9 cellular contexts compared by ENCODE assay signal in the genomic region with DNA sequence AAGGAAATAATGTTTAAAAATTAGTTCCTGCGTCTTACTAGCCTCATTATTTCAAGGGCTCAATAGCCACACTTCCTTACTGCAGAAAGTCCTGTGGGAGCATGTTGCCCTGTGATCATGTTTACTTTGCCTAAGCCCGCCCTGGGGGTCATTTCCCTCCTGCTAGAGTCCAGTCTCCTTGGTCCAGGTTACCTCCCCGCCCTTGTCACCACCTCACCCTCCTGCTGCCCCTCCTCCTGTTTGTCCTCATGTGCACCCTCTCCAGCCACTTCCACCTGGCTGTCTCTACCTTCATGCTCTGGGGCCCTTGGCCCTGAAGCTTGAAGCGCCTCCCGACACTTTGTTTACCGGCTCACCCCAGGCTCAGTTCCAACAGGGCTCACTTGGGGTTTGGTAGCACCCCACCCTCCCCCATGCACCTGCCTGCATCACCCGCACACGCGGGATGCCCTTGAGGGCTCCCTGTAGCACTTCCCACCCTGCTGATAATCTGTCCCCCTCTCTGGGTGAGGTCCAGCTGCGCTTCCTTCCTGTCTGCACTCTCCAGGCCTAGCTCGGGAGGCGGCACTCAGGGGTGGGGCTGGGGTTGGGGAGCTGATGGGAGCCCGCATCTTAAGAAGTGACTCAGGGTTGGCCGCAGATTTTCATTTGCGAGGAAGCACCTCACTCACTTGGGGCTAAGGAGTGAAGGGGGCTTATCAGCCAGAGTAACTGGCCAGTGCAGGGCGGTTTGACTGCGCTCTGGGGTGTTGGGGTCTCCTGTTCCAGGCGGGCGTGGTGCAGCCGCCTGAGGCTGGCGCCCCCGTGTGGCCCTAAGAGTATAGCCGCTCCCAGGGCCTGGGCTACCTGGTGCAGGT. TPM values are rescaled to one million over a fixed set of nuclear protein-coding genes. Genes with fewer than 3 reads are reported as not detected.
DNase-seq lines count a peak whose midpoint lies in the region; ATAC-seq and TF ChIP-seq lines count a peak whose summit lies in the region.
"Had no signal": no experiment of that assay in that cellular context is flagged by ENCODE, and none has a peak within 500 bp of the region (broad histone marks: within the 10 kb centered on the region; RNA-seq: fewer than 3 reads in every experiment).

No MANE protein-coding gene starts in this region.

- H3K4me3 Mint-ChIP-seq in WTC11 (peak overlapping the region; percentile 41), progenitor cell of endocrine pancreas (ENCODE audit: low read depth) (no peak overlapping the region)
- H3K4me3 Mint-ChIP-seq: central memory CD8-positive, alpha-beta T cell had no signal

- no peak overlapping the region for H3K4me2 ChIP-seq in Loucy (ENCODE audit: low read depth, low read length, poor library complexity, severe bottlenecking)

- H3K9me3 ChIP-seq in Loucy (ENCODE audit: insufficient read depth, low read depth, low read length) = no peaks in the 10 kb centered on the region

- H3K27me3 ChIP-seq in Loucy (ENCODE audit: insufficient read depth, low read length, poor library complexity, severe bottlenecking) = no peaks in the 10 kb centered on the region

- no peaks in the 10 kb centered on the region for H3K4me1 ChIP-seq in Loucy (ENCODE audit: insufficient read depth, low read length, poor library complexity, severe bottlenecking)

- H3K79me2 ChIP-seq in Loucy (ENCODE audit: insufficient read depth, low read length) = no peaks in the 10 kb centered on the region

- H3K9me3 Mint-ChIP-seq in WTC11 = no peaks in the 10 kb centered on the region
- H3K9me3 Mint-ChIP-seq in progenitor cell of endocrine pancreas (ENCODE audit: low read depth) = no peaks in the 10 kb centered on the region
- H3K9me3 Mint-ChIP-seq: central memory CD8-positive, alpha-beta T cell had no signal

- CTCF ChIA-PET in WTC11 (lab: Charles Lee) = interaction anchor here (0.5 to 13.2 kb wide), 65 partner anchors 10 to 887 kb away, joined by 3 to 435 read pairs (median 4); a partner anchor contains a TSS

- peak overlapping the region; percentile 91 for H2AFZ ChIP-seq in Loucy (ENCODE audit: low read length)

- H3K36me3 Mint-ChIP-seq in WTC11 (no peaks in the 10 kb centered on the region), progenitor cell of endocrine pancreas (ENCODE audit: insufficient read depth) (no peaks in the 10 kb centered on the region)

- no peaks in the 10 kb centered on the region for H3K36me3 ChIP-seq in Loucy (ENCODE audit: insufficient read depth, low read length)

- DNase-seq in NCI-H2081 (lab: John Stamatoyannopoulos, UW) (peak; percentile 33 to 63), NCI-H2081 treated with DMSO at 0.1 percent for 48 hours (lab: John Stamatoyannopoulos, UW) (no peak), WTC11 (ENCODE audit: low spot score) (peak; percentile 86), epithelial cell of proximal tubule (ENCODE audit: low read depth) (no peak), progenitor cell of endocrine pancreas (ENCODE audit: low spot score, unreplicated experiment) (peak; percentile 63), activated gamma-delta T cell (lab: John Stamatoyannopoulos, UW) (no peak)

- H3K4me3 ChIP-seq in Loucy (ENCODE audit: low read length, poor library complexity, severe bottlenecking) (no peak overlapping the region), epithelial cell of proximal tubule (ENCODE audit: low read depth, low read length) (no peak overlapping the region)

- H3K27ac Mint-ChIP-seq in WTC11 = no peak overlapping the region; the same call in 1 of the 2 replicates
- peak overlapping the region; percentile 33 for H3K27ac Mint-ChIP-seq in progenitor cell of endocrine pancreas

- H3F3A ChIP-seq in Loucy (ENCODE audit: low read depth) = no peaks in the 10 kb centered on the region

- TF ChIP-seq CTCF in Loucy (conservative IDR thresholded peaks at IDR 0.05; ENCODE audit: low read length) = peak; percentile 71
- TF ChIP-seq CTCF in WTC11 (IDR thresholded peaks at IDR 0.05) = peak; percentile 73
- TF ChIP-seq CTCF in epithelial cell of proximal tubule (conservative IDR thresholded peaks at IDR 0.05; ENCODE audit: low read depth, low read length) = peak; percentile 82
- TF ChIP-seq CTCF in progenitor cell of endocrine pancreas (IDR thresholded peaks at IDR 0.05; ENCODE audit: unreplicated experiment) = peak; percentile 96

- H3K27me3 Mint-ChIP-seq in WTC11 (ENCODE audit: low read depth) = peaks cover 9% of the 10 kb centered on the region; the same call in 1 of the 2 replicates
- peaks cover 15% of the 10 kb centered on the region for H3K27me3 Mint-ChIP-seq in progenitor cell of endocrine pancreas

- POLR2A ChIA-PET in WTC11 (lab: Charles Lee) = interaction anchor here (0.7 to 1.5 kb wide), 5 partner anchors 46 to 96 kb away, joined by 3 to 13 read pairs (median 7); a partner anchor contains a TSS

- H3K9me2 ChIP-seq in Loucy (replicated peaks; ENCODE audit: low read depth, low read length) = no peaks in the 10 kb centered on the region

- no peaks in the 10 kb centered on the region for H4K20me1 ChIP-seq in Loucy (ENCODE audit: insufficient read depth, low read length, poor library complexity, severe bottlenecking)

- no peak overlapping the region for H3K9ac ChIP-seq in Loucy (ENCODE audit: low read depth, low read length, poor library complexity, severe bottlenecking)

- peak; percentile 90 for ATAC-seq in WTC11
- ATAC-seq in HG02610 (IDR thresholded peaks at IDR 0.05; ENCODE audit: unreplicated experiment) = no peak

- H3K4me1 Mint-ChIP-seq in WTC11 (peaks cover 73% of the 10 kb centered on the region), progenitor cell of endocrine pancreas (ENCODE audit: low read depth) (peaks cover 25% of the 10 kb centered on the region)

TF ChIP-seq in WTC11, 78 proteins besides CTCF, POLR2A, EP300 and RAD21 (continues in another document):
- 0 out of 2 replicates have a peak, but pooled peaks have one; percentile 39 for TF ChIP-seq SMAD3 (CRISPR knock-in tag; IDR thresholded peaks at IDR 0.05; ENCODE audit: borderline replicate concordance)
- TF ChIP-seq OVOL2 (CRISPR knock-in tag; IDR thresholded peaks at IDR 0.05; ENCODE audit: borderline replicate concordance) = no peak
- no peak for TF ChIP-seq TEAD1 (CRISPR knock-in tag; IDR thresholded peaks at IDR 0.05)
- peak; percentile 55; the same call in 1 of the 2 replicates for TF ChIP-seq SP1 (CRISPR knock-in tag; conservative IDR thresholded peaks at IDR 0.05)
- TF ChIP-seq ATF1 (CRISPR knock-in tag; IDR thresholded peaks at IDR 0.05) = no peak
- no peak for TF ChIP-seq NFYB (CRISPR knock-in tag; conservative IDR thresholded peaks at IDR 0.05; ENCODE audit: low read depth)
- TF ChIP-seq, protein P1, sequence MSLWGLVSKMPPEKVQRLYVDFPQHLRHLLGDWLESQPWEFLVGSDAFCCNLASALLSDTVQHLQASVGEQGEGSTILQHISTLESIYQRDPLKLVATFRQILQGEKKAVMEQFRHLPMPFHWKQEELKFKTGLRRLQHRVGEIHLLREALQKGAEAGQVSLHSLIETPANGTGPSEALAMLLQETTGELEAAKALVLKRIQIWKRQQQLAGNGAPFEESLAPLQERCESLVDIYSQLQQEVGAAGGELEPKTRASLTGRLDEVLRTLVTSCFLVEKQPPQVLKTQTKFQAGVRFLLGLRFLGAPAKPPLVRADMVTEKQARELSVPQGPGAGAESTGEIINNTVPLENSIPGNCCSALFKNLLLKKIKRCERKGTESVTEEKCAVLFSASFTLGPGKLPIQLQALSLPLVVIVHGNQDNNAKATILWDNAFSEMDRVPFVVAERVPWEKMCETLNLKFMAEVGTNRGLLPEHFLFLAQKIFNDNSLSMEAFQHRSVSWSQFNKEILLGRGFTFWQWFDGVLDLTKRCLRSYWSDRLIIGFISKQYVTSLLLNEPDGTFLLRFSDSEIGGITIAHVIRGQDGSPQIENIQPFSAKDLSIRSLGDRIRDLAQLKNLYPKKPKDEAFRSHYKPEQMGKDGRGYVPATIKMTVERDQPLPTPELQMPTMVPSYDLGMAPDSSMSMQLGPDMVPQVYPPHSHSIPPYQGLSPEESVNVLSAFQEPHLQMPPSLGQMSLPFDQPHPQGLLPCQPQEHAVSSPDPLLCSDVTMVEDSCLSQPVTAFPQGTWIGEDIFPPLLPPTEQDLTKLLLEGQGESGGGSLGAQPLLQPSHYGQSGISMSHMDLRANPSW (CRISPR knock-in tag; conservative IDR thresholded peaks at IDR 0.05; ENCODE audit: low read depth) = no peak
- TF ChIP-seq, protein P2, sequence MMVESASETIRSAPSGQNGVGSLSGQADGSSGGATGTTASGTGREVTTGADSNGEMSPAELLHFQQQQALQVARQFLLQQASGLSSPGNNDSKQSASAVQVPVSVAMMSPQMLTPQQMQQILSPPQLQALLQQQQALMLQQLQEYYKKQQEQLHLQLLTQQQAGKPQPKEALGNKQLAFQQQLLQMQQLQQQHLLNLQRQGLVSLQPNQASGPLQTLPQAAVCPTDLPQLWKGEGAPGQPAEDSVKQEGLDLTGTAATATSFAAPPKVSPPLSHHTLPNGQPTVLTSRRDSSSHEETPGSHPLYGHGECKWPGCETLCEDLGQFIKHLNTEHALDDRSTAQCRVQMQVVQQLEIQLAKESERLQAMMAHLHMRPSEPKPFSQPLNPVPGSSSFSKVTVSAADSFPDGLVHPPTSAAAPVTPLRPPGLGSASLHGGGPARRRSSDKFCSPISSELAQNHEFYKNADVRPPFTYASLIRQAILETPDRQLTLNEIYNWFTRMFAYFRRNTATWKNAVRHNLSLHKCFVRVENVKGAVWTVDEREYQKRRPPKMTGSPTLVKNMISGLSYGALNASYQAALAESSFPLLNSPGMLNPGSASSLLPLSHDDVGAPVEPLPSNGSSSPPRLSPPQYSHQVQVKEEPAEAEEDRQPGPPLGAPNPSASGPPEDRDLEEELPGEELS (CRISPR knock-in tag; IDR thresholded peaks at IDR 0.05) = no peak
- TF ChIP-seq, protein P3, sequence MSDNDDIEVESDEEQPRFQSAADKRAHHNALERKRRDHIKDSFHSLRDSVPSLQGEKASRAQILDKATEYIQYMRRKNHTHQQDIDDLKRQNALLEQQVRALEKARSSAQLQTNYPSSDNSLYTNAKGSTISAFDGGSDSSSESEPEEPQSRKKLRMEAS (CRISPR knock-in tag; IDR thresholded peaks at IDR 0.05) = no peak; the same call in 1 of the 2 replicates
- TF ChIP-seq CREM (CRISPR knock-in tag; IDR thresholded peaks at IDR 0.05) = no peak

RNA-seq across cellular contexts. Expression of a gene that starts 40.1 kb away (rescaled TPM):
- total RNA-seq in WTC11 (2021) (0.14 to 0.21 TPM in 2 of 3 replicates, not detected in the other), epithelial cell of proximal tubule (not detected in 2 replicates), progenitor cell of endocrine pancreas (not detected in 2 replicates)

RNA-seq across cellular contexts. Expression of a gene that starts 49.8 kb away (rescaled TPM):
- 43.3 to 52.1 TPM (median 45.0 TPM) in 3 replicates for total RNA-seq in WTC11 (2021)
- 66.2 and 71.3 TPM in 2 replicates for total RNA-seq in epithelial cell of proximal tubule
- total RNA-seq in progenitor cell of endocrine pancreas = 23.5 and 26.4 TPM in 2 replicates

Comparison
In these comparisons a context has a peak if more than half of its experiments do, and no peak if none do; other contexts are left out.
1. DNase-seq: peak in NCI-H2081 (2 of 2), WTC11 (single experiment) and progenitor cell of endocrine pancreas (single experiment); none in NCI-H2081 treated with DMSO at 0.1 percent for 48 hours (single experiment), epithelial cell of proximal tubule (single experiment) and activated gamma-delta T cell (single experiment).
2. Peak in every context shown above with its lines, with median percentiles within 50 percentile points of each other: CTCF ChIP-seq.